8 cellular contexts compared by ENCODE assay signal in the genomic region with DNA sequence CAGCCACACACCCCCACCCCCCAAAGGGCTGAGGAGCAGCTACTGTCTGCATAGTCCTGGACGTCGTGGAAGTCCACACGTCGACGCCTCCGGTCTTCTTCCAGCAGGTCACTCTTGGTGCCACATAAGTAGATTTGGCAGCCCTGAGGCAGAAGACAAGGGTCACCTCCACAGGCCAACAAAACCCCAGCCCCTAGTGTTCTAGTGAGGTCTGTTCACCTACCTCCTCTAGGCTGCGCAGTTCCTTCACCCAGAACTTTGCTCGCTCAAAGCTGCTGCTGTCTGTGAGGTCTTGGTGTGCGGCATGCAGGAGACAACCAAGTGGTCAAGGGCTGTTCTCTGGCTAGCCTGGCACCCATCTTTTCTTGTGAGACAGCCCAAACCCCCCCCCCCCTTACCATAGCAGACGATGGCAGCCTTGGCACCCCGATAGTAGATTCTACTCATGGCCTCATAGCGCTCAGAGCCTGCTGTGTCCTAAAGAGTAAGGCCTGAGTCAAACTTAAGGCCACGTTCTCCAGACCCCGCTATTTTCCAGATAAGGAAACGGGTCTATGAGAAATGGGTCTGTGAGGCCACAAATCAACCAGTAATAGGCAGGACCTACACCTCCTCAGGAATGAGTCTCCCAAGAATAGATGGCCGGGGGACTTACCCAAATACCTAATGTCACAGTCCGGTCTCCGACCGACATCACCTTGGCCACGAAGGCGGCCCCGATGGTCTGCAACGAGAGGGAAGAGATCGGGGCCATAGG. TPM values are rescaled to one million over a fixed set of nuclear protein-coding genes. Genes with fewer than 3 reads are reported as not detected.
DNase-seq lines count a peak whose midpoint lies in the region; ATAC-seq and TF ChIP-seq lines count a peak whose summit lies in the region.

No MANE protein-coding gene starts in this region.

- peak overlapping the region; percentile 70 for H3K27ac ChIP-seq in CD4-positive, CD25-positive, alpha-beta regulatory T cell (ENCODE audit: insufficient read depth, low read length, poor library complexity, severe bottlenecking)
- H3K27ac ChIP-seq in liver (ENCODE audit: low read depth in 1 of 2, low read length in 2 of 2) (peak overlapping the region; percentile 84 to 89), upper lobe of right lung (peak overlapping the region; percentile 86)

- H3K4me1 Mint-ChIP-seq in CD4-positive, CD25-positive, alpha-beta regulatory T cell: peaks cover 23 to 80% (median 56%) of the 10 kb centered on the region in 4 donors

- H3K9me3 ChIP-seq in CD4-positive, CD25-positive, alpha-beta regulatory T cell (ENCODE audit: control insufficient read depth in 2 of 2, low read length in 2 of 2): no peaks in the 10 kb centered on the region
- H3K9me3 ChIP-seq in liver (ENCODE audit: control insufficient read depth in 4 of 4, low read length in 3 of 4) (no peaks in the 10 kb centered on the region), upper lobe of right lung (no peaks in the 10 kb centered on the region)

- DNase-seq in CD4-positive, CD25-positive, alpha-beta regulatory T cell: no peak
- DNase-seq in Jurkat, Clone E6-1 (ENCODE audit: low read depth, low spot score): no peak
- DNase-seq in astrocyte of the cerebellum (ENCODE audit: low read depth): no peak
- no peak for DNase-seq in upper lobe of right lung
- DNase-seq in NCI-H748 (lab: John Stamatoyannopoulos, UW; ENCODE audit: unreplicated experiment): no peak
- DNase-seq in GM19240 (ENCODE audit: insufficient read length, low spot score): no peak
- DNase-seq in NCI-H226: no peak

- no peak for TF ChIP-seq RAD21 in liver (IDR thresholded peaks at IDR 0.05)

- no peaks in the 10 kb centered on the region for H3K27me3 ChIP-seq in CD4-positive, CD25-positive, alpha-beta regulatory T cell (ENCODE audit: control insufficient read depth, insufficient read depth, low read length)
- H3K27me3 ChIP-seq in liver (ENCODE audit: control insufficient read depth in 4 of 4, insufficient read depth in 4 of 4, low read length in 3 of 4) (no peaks in the 10 kb centered on the region), upper lobe of right lung (no peaks in the 10 kb centered on the region)

- peaks cover 12% of the 10 kb centered on the region for H3K36me3 Mint-ChIP-seq in CD4-positive, CD25-positive, alpha-beta regulatory T cell

- H3K4me3 Mint-ChIP-seq in CD4-positive, CD25-positive, alpha-beta regulatory T cell: peak overlapping the region; percentile 92 to 99 (median 95)

- peaks cover 17% of the 10 kb centered on the region for H3K36me3 ChIP-seq in CD4-positive, CD25-positive, alpha-beta regulatory T cell (ENCODE audit: control insufficient read depth, insufficient read depth, low read length)
- H3K36me3 ChIP-seq in liver (ENCODE audit: control insufficient read depth in 4 of 4, insufficient read depth in 3 of 4, low read depth in 1 of 4, low read length in 3 of 4): peaks cover 6 to 16% (median 11%) of the 10 kb centered on the region in 4 donors
- peaks cover 27% of the 10 kb centered on the region for H3K36me3 ChIP-seq in upper lobe of right lung

- in situ Hi-C loops in astrocyte of the cerebellum (cut with HindIII; ENCODE audit: low sequenced_read_pairs): no loop called here

- H3K9me3 Mint-ChIP-seq in CD4-positive, CD25-positive, alpha-beta regulatory T cell: no peaks in the 10 kb centered on the region

- H3K27me3 Mint-ChIP-seq in CD4-positive, CD25-positive, alpha-beta regulatory T cell: peaks cover 4% of the 10 kb centered on the region

- peaks cover 62% of the 10 kb centered on the region for H3K4me1 ChIP-seq in CD4-positive, CD25-positive, alpha-beta regulatory T cell (ENCODE audit: control insufficient read depth, insufficient read depth, low read length, poor library complexity, severe bottlenecking)
- H3K4me1 ChIP-seq in liver (ENCODE audit: control insufficient read depth in 4 of 4, insufficient read depth in 4 of 4, low read length in 3 of 4) (peaks cover 13 to 42% (median 29%) of the 10 kb centered on the region in 4 donors), upper lobe of right lung (peaks cover 64% of the 10 kb centered on the region)

- peak overlapping the region in 1 of 2 donors; percentile 51 for H3K9ac ChIP-seq in liver (ENCODE audit: low read depth in 1 of 2, low read length in 2 of 2)

- TF ChIP-seq CTCF in astrocyte of the cerebellum (IDR thresholded peaks at IDR 0.05; ENCODE audit: low read depth, low read length, missing control alignments): no peak
- TF ChIP-seq CTCF in liver (IDR thresholded peaks at IDR 0.05; ENCODE audit: low read depth, low read length, missing input control): peak; percentile 3
- TF ChIP-seq CTCF in upper lobe of right lung (IDR thresholded peaks at IDR 0.05): no peak

- peak overlapping the region; percentile 48 for H3K4me3 ChIP-seq in CD4-positive, CD25-positive, alpha-beta regulatory T cell (ENCODE audit: low read depth, low read length)
- peak overlapping the region; percentile 59 for H3K4me3 ChIP-seq in Jurkat, Clone E6-1 (ENCODE audit: low read length)
- H3K4me3 ChIP-seq in astrocyte of the cerebellum (ENCODE audit: low read depth, low read length) (peak overlapping the region; percentile 64), liver (ENCODE audit: low read depth in 1 of 3, low read length in 3 of 3) (peak overlapping the region; percentile 72 to 97 (median 86)), upper lobe of right lung (peak overlapping the region; percentile 99)

- 44% methylated on average over 24 of the region's 24 CpGs for whole genome bisulfite sequencing in liver

- intact Hi-C loops in upper lobe of right lung (cut with DNase I): no loop called here

- peak overlapping the region; percentile 75 to 91 (median 82) for H3K27ac Mint-ChIP-seq in CD4-positive, CD25-positive, alpha-beta regulatory T cell

- no peak for ATAC-seq in CD4-positive, CD25-positive, alpha-beta regulatory T cell (ENCODE audit: low read depth in 2 of 2)
- ATAC-seq in upper lobe of right lung: no peak

TF ChIP-seq in liver, 16 proteins besides CTCF, POLR2A, EP300 and RAD21 (continues in another document):
- TF ChIP-seq EGR1 (IDR thresholded peaks at IDR 0.05; ENCODE audit: low read depth in 2 of 2) (no peak), HNF4G (IDR thresholded peaks at IDR 0.05) (no peak), HNF4A (conservative IDR thresholded peaks at IDR 0.05) (no peak), GABPA (IDR thresholded peaks at IDR 0.05 in 1 of 2, conservative IDR thresholded peaks at IDR 0.05 in 1 of 2) (no peak), JUND (IDR thresholded peaks at IDR 0.05) (no peak), TAF1 (conservative IDR thresholded peaks at IDR 0.05) (no peak), FOXA2 (IDR thresholded peaks at IDR 0.05) (no peak), RXRA (IDR thresholded peaks at IDR 0.05) (no peak)
- TF ChIP-seq, protein P1, sequence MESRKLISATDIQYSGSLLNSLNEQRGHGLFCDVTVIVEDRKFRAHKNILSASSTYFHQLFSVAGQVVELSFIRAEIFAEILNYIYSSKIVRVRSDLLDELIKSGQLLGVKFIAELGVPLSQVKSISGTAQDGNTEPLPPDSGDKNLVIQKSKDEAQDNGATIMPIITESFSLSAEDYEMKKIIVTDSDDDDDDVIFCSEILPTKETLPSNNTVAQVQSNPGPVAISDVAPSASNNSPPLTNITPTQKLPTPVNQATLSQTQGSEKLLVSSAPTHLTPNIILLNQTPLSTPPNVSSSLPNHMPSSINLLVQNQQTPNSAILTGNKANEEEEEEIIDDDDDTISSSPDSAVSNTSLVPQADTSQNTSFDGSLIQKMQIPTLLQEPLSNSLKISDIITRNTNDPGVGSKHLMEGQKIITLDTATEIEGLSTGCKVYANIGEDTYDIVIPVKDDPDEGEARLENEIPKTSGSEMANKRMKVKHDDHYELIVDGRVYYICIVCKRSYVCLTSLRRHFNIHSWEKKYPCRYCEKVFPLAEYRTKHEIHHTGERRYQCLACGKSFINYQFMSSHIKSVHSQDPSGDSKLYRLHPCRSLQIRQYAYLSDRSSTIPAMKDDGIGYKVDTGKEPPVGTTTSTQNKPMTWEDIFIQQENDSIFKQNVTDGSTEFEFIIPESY (IDR thresholded peaks at IDR 0.05): no peak
- TF ChIP-seq, protein P2, sequence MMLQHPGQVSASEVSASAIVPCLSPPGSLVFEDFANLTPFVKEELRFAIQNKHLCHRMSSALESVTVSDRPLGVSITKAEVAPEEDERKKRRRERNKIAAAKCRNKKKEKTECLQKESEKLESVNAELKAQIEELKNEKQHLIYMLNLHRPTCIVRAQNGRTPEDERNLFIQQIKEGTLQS (IDR thresholded peaks at IDR 0.05): no peak

RNA-seq across cellular contexts. Expression of a gene that starts 1.0 kb away (rescaled TPM):
- 15.3 TPM for total RNA-seq in CD4-positive, CD25-positive, alpha-beta regulatory T cell
- 10 to 100 TPM in 2 of 4 donors, 1 to 10 TPM in 2; 5.1 to 12.8 (median 10.1) TPM for polyA plus RNA-seq in CD4-positive, CD25-positive, alpha-beta regulatory T cell
- polyA plus RNA-seq in Jurkat, Clone E6-1 (2012; ENCODE audit: insufficient read depth, insufficient read length): 34.7 TPM
- total RNA-seq in liver (10 to 100 TPM in 1 of 2 donors, 1 to 10 TPM in 1; 8.5 to 10.3 TPM), upper lobe of right lung (36.3 TPM)
- polyA plus RNA-seq in liver: 10 to 100 TPM; 13.8 to 19.0 TPM

RNA-seq across cellular contexts. Expression of a gene that starts 1.1 kb away (rescaled TPM):
- total RNA-seq in CD4-positive, CD25-positive, alpha-beta regulatory T cell: 60.6 TPM
- polyA plus RNA-seq in CD4-positive, CD25-positive, alpha-beta regulatory T cell: 100 to 1,000 TPM; 185 to 210 (median 192) TPM
- 276 TPM for polyA plus RNA-seq in Jurkat, Clone E6-1 (2012; ENCODE audit: insufficient read depth, insufficient read length)
- total RNA-seq in liver (10 to 100 TPM; 47.9 to 58.4 TPM), upper lobe of right lung (87.0 TPM)
- 100 to 1,000 TPM; 112 to 200 TPM for polyA plus RNA-seq in liver

RNA-seq across cellular contexts. Expression of a gene that starts 9.2 kb away (rescaled TPM):
- total RNA-seq in CD4-positive, CD25-positive, alpha-beta regulatory T cell: 8.7 TPM
- polyA plus RNA-seq in CD4-positive, CD25-positive, alpha-beta regulatory T cell: 1 to 10 TPM in 1 of 4 donors, under 1 TPM in 3; 0.36 to 2.8 (median 0.84) TPM
- 86.6 TPM for polyA plus RNA-seq in Jurkat, Clone E6-1 (2012; ENCODE audit: insufficient read depth, insufficient read length)
- total RNA-seq in liver (10 to 100 TPM in 1 of 2 donors, 1 to 10 TPM in 1; 6.0 to 36.8 TPM), upper lobe of right lung (10.1 TPM)
- polyA plus RNA-seq in liver: 1 to 10 TPM; 1.9 to 8.0 TPM

RNA-seq across cellular contexts. Expression of a gene that starts 48.9 kb away (rescaled TPM):
- 77.9 TPM for total RNA-seq in CD4-positive, CD25-positive, alpha-beta regulatory T cell
- 100 to 1,000 TPM; 227 to 289 (median 240) TPM for polyA plus RNA-seq in CD4-positive, CD25-positive, alpha-beta regulatory T cell
- polyA plus RNA-seq in Jurkat, Clone E6-1 (2012; ENCODE audit: insufficient read depth, insufficient read length): 104 TPM
- total RNA-seq in liver: 100 to 1,000 TPM; 279 to 478 TPM
- 100 to 1,000 TPM; 243 to 449 TPM for polyA plus RNA-seq in liver
- total RNA-seq in upper lobe of right lung: 117 TPM

RNA-seq across cellular contexts. Expression of a gene that starts 55.2 kb away (rescaled TPM):
- total RNA-seq in CD4-positive, CD25-positive, alpha-beta regulatory T cell: 93.3 TPM
- polyA plus RNA-seq in CD4-positive, CD25-positive, alpha-beta regulatory T cell: 10 to 100 TPM; 40.1 to 59.8 (median 52.7) TPM
- polyA plus RNA-seq in Jurkat, Clone E6-1 (2012; ENCODE audit: insufficient read depth, insufficient read length): 47.1 TPM
- total RNA-seq in liver (10 to 100 TPM; 10.2 to 53.8 TPM), upper lobe of right lung (17.5 TPM)
- polyA plus RNA-seq in liver: 10 to 100 TPM; 30.7 to 35.8 TPM

Comparison
In these comparisons a context has a peak if more than half of its experiments do, and no peak if none do; other contexts are left out.
1. H3K4me3 ChIP-seq: peak in every context shown above with its lines; median percentile 99 in upper lobe of right lung; 86 in liver; 64 in astrocyte of the cerebellum; 59 in Jurkat, Clone E6-1; 48 in CD4-positive, CD25-positive, alpha-beta regulatory T cell.